Comparison of ENCODE assay signal across 24 cellular contexts in the genomic region with DNA sequence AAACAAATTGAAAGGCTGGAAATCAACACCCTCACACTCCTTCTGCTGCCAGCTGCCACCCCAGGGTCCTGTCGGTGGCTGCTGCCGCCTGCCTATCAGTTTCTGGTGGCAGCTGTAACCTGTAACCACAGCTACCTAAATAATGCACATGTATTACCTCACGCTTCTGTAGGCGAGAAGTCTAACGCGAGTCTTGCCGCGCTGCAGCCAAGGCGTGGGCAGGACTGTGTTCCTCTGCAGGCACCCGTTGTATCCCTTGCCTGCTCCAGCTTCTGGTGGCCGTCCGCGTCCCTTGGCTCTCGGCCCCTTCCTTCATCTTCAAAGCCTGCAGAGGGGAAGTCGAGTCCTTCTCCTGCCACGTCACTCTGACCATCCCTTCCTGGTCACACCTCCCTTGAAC. TPM values are rescaled to one million over a fixed set of nuclear protein-coding genes. Genes with fewer than 3 reads are reported as not detected.
"Had no signal": no experiment of that assay in that cellular context is flagged by ENCODE, and none has a peak within 500 bp of the region (broad histone marks: within the 10 kb centered on the region; RNA-seq: fewer than 3 reads in every experiment).

No MANE protein-coding gene starts in this region.

- H3K4me3 ChIP-seq: cardiac muscle cell, lower lobe of right lung, mucosa of descending colon, stomach, suprapubic skin, tibial nerve had no signal

- H3K27me3 Mint-ChIP-seq: activated naive CD8-positive, alpha-beta T cell treated with anti-CD3 and anti-CD28 coated beads, Interleukin-2, amount 50 U/mL, for 24 hours; dendritic cell treated with granulocyte-macrophage colony-stimulating factor and Interleukin-4, amounts not matched to agents 40 ng/mL and 50 ng/mL, for 4 days had no signal

- H3K4me1 ChIP-seq: foreskin keratinocyte, lower lobe of right lung had no signal

- H3K27ac Mint-ChIP-seq: activated CD8-positive, alpha-beta T cell treated with anti-CD3 and anti-CD28 coated beads, Interleukin-2, amount 10 ng/mL, durations not matched to agents 7 days and 5 days; activated naive CD4-positive, alpha-beta T cell treated with anti-CD3 and anti-CD28 coated beads for 36 hours; activated naive CD8-positive, alpha-beta T cell treated with anti-CD3 and anti-CD28 coated beads, Interleukin-2, amount 50 U/mL, for 24 hours; dendritic cell treated with granulocyte-macrophage colony-stimulating factor and Interleukin-4, amounts not matched to agents 40 ng/mL and 50 ng/mL, for 4 days; stimulated activated effector memory CD8-positive, alpha-beta T cell treated with anti-CD3 and anti-CD28 coated beads, Interleukin-12 subunit alpha, Interleukin-12 subunit beta, amount 100 ng/mL, for 72 hours; T-helper 2 cell treated with Interferon-gamma antibody and Interleukin-4, amounts not matched to agents 5 μg/mL and 100 μg/mL, for 36 hours had no signal

- H3K4me3 Mint-ChIP-seq: activated CD8-positive, alpha-beta T cell treated with anti-CD3 and anti-CD28 coated beads, Interleukin-2, amount 10 ng/mL, durations not matched to agents 7 days and 5 days; activated naive CD4-positive, alpha-beta T cell treated with anti-CD3 and anti-CD28 coated beads for 36 hours; activated naive CD8-positive, alpha-beta T cell treated with anti-CD3 and anti-CD28 coated beads, Interleukin-2, amount 50 U/mL, for 24 hours; dendritic cell treated with granulocyte-macrophage colony-stimulating factor and Interleukin-4, amounts not matched to agents 40 ng/mL and 50 ng/mL, for 4 days; stimulated activated effector memory CD8-positive, alpha-beta T cell treated with anti-CD3 and anti-CD28 coated beads, Interleukin-12 subunit alpha, Interleukin-12 subunit beta, amount 100 ng/mL, for 72 hours; T-helper 2 cell treated with Interferon-gamma antibody and Interleukin-4, amounts not matched to agents 5 μg/mL and 100 μg/mL, for 36 hours had no signal

- H3K9me3 Mint-ChIP-seq: activated naive CD4-positive, alpha-beta T cell treated with anti-CD3 and anti-CD28 coated beads for 36 hours; activated naive CD8-positive, alpha-beta T cell treated with anti-CD3 and anti-CD28 coated beads, Interleukin-2, amount 50 U/mL, for 24 hours; dendritic cell treated with granulocyte-macrophage colony-stimulating factor and Interleukin-4, amounts not matched to agents 40 ng/mL and 50 ng/mL, for 4 days; stimulated activated effector memory CD8-positive, alpha-beta T cell treated with anti-CD3 and anti-CD28 coated beads, Interleukin-12 subunit alpha, Interleukin-12 subunit beta, amount 100 ng/mL, for 72 hours; T-helper 2 cell treated with Interferon-gamma antibody and Interleukin-4, amounts not matched to agents 5 μg/mL and 100 μg/mL, for 36 hours had no signal

- H3K27me3 ChIP-seq: cardiac muscle cell, foreskin keratinocyte, stomach, suprapubic skin, tibial nerve had no signal

- ATAC-seq: activated CD8-positive, alpha-beta T cell treated with anti-CD3 and anti-CD28 coated beads, Interleukin-2, amount 10 ng/mL, durations not matched to agents 7 days and 5 days; activated naive CD8-positive, alpha-beta T cell treated with anti-CD3 and anti-CD28 coated beads, Interleukin-2, amount 50 U/mL, for 24 hours; foreskin keratinocyte; lower lobe of right lung; mucosa of descending colon; sciatic nerve; stimulated activated effector memory CD8-positive, alpha-beta T cell treated with anti-CD3 and anti-CD28 coated beads, Interleukin-12 subunit alpha, Interleukin-12 subunit beta, amount 100 ng/mL, for 72 hours had no signal

- DNase-seq: activated CD4-positive, alpha-beta T cell treated with anti-CD3 and anti-CD28 coated beads for 1 hour; activated CD4-positive, alpha-beta T cell treated with anti-CD3 and anti-CD28 coated beads, Interleukin-2, amount 50 U/mL, for 1 hour; activated CD8-positive, alpha-beta T cell treated with anti-CD3 and anti-CD28 coated beads, Interleukin-2, amount 10 ng/mL, durations not matched to agents 7 days and 5 days; activated naive CD4-positive, alpha-beta T cell treated with anti-CD3 and anti-CD28 coated beads for 36 hours; activated naive CD8-positive, alpha-beta T cell treated with anti-CD3 and anti-CD28 coated beads, Interleukin-2, amount 50 U/mL, for 24 hours; activated T-cell treated with anti-CD3 and anti-CD28 coated beads, Interleukin-2, amount 50 U/mL, for 1 hour; effector CD4-positive, alpha-beta T cell; foreskin keratinocyte; kidney; lower lobe of right lung; mesendoderm; mucosa of descending colon; occipital lobe; small intestine; stimulated activated CD4-positive, alpha-beta T cell treated with anti-CD3 and anti-CD28 coated beads, Interleukin-2, amount 100 ng/mL, for 24 hours; stomach had no signal

- H3K4me1 Mint-ChIP-seq: stimulated activated effector memory CD8-positive, alpha-beta T cell treated with anti-CD3 and anti-CD28 coated beads, Interleukin-12 subunit alpha, Interleukin-12 subunit beta, amount 100 ng/mL, for 72 hours had no signal

- H3K9me3 ChIP-seq: lower lobe of right lung, mucosa of descending colon, stomach, suprapubic skin, tibial nerve had no signal

RNA-seq across cellular contexts. Expression of gene GALR3, which starts 59.5 kb away (rescaled TPM):
- polyA plus RNA-seq: foreskin keratinocyte, small intestine, stomach, urinary bladder had no signal
